In genomic region chr14:91841065-91841464, GRCh38 we compare ENCODE assay signal across 18 cellular contexts.
"Had no signal": no experiment of that assay in that cellular context is flagged by ENCODE, and none has a peak within 500 bp of the region (broad histone marks: within the 10 kb centered on the region; RNA-seq: fewer than 3 reads in every experiment).

No MANE protein-coding gene starts in this region.

- H3K27ac ChIP-seq: brain microvascular endothelial cell, dorsolateral prefrontal cortex, left ventricle myocardium inferior, prostate gland, right lobe of liver had no signal

- H3K36me3 ChIP-seq: brain microvascular endothelial cell, left ventricle myocardium inferior, prostate gland, right lobe of liver had no signal

- H3K27me3 Mint-ChIP-seq: activated CD4-positive, alpha-beta memory T cell treated with anti-CD3 and anti-CD28 coated beads for 36 hours; stimulated activated naive CD8-positive, alpha-beta T cell treated with anti-CD3 and anti-CD28 coated beads, Interleukin-15, Interleukin-2, amounts not matched to agents 100 ng/mL and 50 ng/mL, for 24 hours had no signal

- H3K27me3 ChIP-seq: right lobe of liver had no signal

- H3K4me3 ChIP-seq: dorsolateral prefrontal cortex, left ventricle myocardium inferior, prostate gland, right lobe of liver had no signal

- ATAC-seq: esophagus mucosa, right lobe of liver had no signal

- FAIRE-seq: endometrium had no signal

- H3K9me3 ChIP-seq: left ventricle myocardium inferior, prostate gland, right lobe of liver had no signal

- H3K36me3 Mint-ChIP-seq: activated CD4-positive, alpha-beta memory T cell treated with anti-CD3 and anti-CD28 coated beads for 36 hours had no signal

- H3K4me1 Mint-ChIP-seq: nephron progenitor cell had no signal

- H3K27ac Mint-ChIP-seq: nephron progenitor cell; stimulated activated naive CD8-positive, alpha-beta T cell treated with anti-CD3 and anti-CD28 coated beads, Interleukin-15, Interleukin-2, amounts not matched to agents 100 ng/mL and 50 ng/mL, for 24 hours had no signal

- DNase-seq: activated CD4-positive, alpha-beta memory T cell treated with anti-CD3 and anti-CD28 coated beads for 36 hours; activated CD8-positive, alpha-beta memory T cell treated with anti-CD3 and anti-CD28 coated beads, Interleukin-2, amount 50 U/mL, for 48 hours; activated naive CD4-positive, alpha-beta T cell treated with anti-CD3 and anti-CD28 coated beads, Interleukin-2, amount 50 U/mL, for 16 hours; brain microvascular endothelial cell; dorsolateral prefrontal cortex; foreskin melanocyte; head of caudate nucleus; islet precursor cell; left ventricle myocardium inferior; mesendoderm; nephron progenitor cell; right lobe of liver; stimulated activated CD4-positive, alpha-beta T cell treated with anti-CD3 and anti-CD28 coated beads, Interleukin-12 subunit alpha, Interleukin-12 subunit beta, amount 100 ng/mL, for 4 hours; stimulated activated CD4-positive, alpha-beta T cell treated with anti-CD3 and anti-CD28 coated beads, Interleukin-2, amount 100 ng/mL, for 48 hours had no signal

- H3K4me3 Mint-ChIP-seq: activated CD4-positive, alpha-beta memory T cell treated with anti-CD3 and anti-CD28 coated beads for 36 hours; nephron progenitor cell; stimulated activated naive CD8-positive, alpha-beta T cell treated with anti-CD3 and anti-CD28 coated beads, Interleukin-15, Interleukin-2, amounts not matched to agents 100 ng/mL and 50 ng/mL, for 24 hours had no signal

- H3K9me3 Mint-ChIP-seq: activated CD4-positive, alpha-beta memory T cell treated with anti-CD3 and anti-CD28 coated beads for 36 hours; nephron progenitor cell; stimulated activated naive CD8-positive, alpha-beta T cell treated with anti-CD3 and anti-CD28 coated beads, Interleukin-15, Interleukin-2, amounts not matched to agents 100 ng/mL and 50 ng/mL, for 24 hours had no signal

- H3K4me1 ChIP-seq: prostate gland, right lobe of liver had no signal
